In the genomic region with DNA sequence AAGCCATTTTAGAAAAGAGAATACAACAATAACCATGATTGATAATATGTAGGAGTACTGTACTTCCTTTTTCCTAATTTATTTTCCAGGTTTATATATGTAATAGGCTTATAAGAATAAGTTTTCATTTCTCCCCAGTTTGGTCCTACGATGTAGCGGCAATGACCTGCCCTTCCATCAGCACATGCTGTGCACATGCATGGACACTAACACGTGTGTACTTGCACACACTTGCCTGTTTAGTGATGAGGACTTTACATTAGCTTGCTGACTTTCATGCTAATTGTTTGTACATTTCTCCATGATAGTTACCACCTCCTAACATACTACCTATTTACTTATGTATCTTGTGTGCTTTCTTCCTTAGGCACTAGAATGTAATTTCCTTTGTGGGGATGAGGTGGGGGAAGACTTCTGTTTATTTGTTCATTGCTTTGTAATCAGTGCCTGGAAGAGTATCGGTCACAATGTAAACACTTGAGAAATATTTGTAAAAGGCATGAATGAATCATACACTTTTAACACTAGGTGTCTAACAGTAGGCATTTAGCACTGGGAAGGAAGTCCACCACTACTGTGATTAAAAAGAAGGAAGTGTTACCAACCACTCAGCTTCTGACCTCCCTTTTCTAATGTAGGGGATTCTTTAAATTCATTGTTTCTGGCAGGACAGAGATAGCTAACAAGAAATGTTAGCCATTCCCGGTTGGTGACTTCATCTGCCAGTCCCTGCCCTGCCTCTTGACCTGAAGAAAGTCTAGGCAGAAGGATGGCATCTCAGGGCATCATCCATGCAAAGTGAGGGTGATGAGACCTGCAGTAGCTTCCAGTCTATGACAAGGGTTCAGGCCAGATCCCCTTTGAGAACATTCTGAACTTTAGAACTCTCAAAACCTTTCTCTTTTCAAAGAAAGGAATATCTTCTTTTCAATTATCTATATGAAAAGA, we compare ENCODE assay signal across 1 cellular context.
TF ChIP-seq lines count a peak whose summit lies in the region.

No MANE protein-coding gene starts in this region.

TF ChIP-seq in HepG2, 621 proteins besides CTCF, POLR2A, EP300 and RAD21 (continued from another document and continues in another):
- TF ChIP-seq CBX2 (IDR thresholded peaks at IDR 0.05; ENCODE audit: low read depth, low read length): no peak
- TF ChIP-seq CBX2 (CRISPR knock-in tag; IDR thresholded peaks at IDR 0.05; ENCODE audit: low read depth): no peak
- no peak for TF ChIP-seq ZNF546 (CRISPR knock-in tag; conservative IDR thresholded peaks at IDR 0.05)
- no peak for TF ChIP-seq ZNF282 (IDR thresholded peaks at IDR 0.05; ENCODE audit: partially characterized antibody)
- no peak for TF ChIP-seq SKI (IDR thresholded peaks at IDR 0.05; ENCODE audit: partially characterized antibody)
- TF ChIP-seq ZBTB42 (CRISPR knock-in tag; IDR thresholded peaks at IDR 0.05): no peak
- TF ChIP-seq PLRG1 (conservative IDR thresholded peaks at IDR 0.05): no peak
- TF ChIP-seq CHD2 (IDR thresholded peaks at IDR 0.05; ENCODE audit: low read depth, low read length): no peak
- TF ChIP-seq REPIN1 (CRISPR knock-in tag; IDR thresholded peaks at IDR 0.05; ENCODE audit: borderline replicate concordance, low read depth): no peak
- TF ChIP-seq, protein P1, sequence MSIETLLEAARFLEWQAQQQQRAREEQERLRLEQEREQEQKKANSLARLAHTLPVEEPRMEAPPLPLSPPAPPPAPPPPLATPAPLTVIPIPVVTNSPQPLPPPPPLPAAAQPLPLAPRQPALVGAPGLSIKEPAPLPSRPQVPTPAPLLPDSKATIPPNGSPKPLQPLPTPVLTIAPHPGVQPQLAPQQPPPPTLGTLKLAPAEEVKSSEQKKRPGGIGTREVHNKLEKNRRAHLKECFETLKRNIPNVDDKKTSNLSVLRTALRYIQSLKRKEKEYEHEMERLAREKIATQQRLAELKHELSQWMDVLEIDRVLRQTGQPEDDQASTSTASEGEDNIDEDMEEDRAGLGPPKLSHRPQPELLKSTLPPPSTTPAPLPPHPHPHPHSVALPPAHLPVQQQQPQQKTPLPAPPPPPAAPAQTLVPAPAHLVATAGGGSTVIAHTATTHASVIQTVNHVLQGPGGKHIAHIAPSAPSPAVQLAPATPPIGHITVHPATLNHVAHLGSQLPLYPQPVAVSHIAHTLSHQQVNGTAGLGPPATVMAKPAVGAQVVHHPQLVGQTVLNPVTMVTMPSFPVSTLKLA (IDR thresholded peaks at IDR 0.05): peak; percentile 75
- TF ChIP-seq, protein P2, sequence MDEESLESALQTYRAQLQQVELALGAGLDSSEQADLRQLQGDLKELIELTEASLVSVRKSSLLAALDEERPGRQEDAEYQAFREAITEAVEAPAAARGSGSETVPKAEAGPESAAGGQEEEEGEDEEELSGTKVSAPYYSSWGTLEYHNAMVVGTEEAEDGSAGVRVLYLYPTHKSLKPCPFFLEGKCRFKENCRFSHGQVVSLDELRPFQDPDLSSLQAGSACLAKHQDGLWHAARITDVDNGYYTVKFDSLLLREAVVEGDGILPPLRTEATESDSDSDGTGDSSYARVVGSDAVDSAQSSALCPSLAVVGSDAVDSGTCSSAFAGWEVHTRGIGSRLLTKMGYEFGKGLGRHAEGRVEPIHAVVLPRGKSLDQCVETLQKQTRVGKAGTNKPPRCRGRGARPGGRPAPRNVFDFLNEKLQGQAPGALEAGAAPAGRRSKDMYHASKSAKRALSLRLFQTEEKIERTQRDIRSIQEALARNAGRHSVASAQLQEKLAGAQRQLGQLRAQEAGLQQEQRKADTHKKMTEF (CRISPR knock-in tag; IDR thresholded peaks at IDR 0.05): peak; percentile 49; the same call in 1 of the 2 replicates
- TF ChIP-seq, protein P3, sequence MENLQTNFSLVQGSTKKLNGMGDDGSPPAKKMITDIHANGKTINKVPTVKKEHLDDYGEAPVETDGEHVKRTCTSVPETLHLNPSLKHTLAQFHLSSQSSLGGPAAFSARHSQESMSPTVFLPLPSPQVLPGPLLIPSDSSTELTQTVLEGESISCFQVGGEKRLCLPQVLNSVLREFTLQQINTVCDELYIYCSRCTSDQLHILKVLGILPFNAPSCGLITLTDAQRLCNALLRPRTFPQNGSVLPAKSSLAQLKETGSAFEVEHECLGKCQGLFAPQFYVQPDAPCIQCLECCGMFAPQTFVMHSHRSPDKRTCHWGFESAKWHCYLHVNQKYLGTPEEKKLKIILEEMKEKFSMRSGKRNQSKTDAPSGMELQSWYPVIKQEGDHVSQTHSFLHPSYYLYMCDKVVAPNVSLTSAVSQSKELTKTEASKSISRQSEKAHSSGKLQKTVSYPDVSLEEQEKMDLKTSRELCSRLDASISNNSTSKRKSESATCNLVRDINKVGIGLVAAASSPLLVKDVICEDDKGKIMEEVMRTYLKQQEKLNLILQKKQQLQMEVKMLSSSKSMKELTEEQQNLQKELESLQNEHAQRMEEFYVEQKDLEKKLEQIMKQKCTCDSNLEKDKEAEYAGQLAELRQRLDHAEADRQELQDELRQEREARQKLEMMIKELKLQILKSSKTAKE (CRISPR knock-in tag; IDR thresholded peaks at IDR 0.05; ENCODE audit: borderline replicate concordance): no peak
- TF ChIP-seq TBX2 (CRISPR knock-in tag; IDR thresholded peaks at IDR 0.05; ENCODE audit: borderline replicate concordance): 0 out of 2 replicates have a peak, but pooled peaks have one; percentile 18
- TF ChIP-seq, protein P4, sequence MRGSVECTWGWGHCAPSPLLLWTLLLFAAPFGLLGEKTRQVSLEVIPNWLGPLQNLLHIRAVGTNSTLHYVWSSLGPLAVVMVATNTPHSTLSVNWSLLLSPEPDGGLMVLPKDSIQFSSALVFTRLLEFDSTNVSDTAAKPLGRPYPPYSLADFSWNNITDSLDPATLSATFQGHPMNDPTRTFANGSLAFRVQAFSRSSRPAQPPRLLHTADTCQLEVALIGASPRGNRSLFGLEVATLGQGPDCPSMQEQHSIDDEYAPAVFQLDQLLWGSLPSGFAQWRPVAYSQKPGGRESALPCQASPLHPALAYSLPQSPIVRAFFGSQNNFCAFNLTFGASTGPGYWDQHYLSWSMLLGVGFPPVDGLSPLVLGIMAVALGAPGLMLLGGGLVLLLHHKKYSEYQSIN (CRISPR knock-in tag; IDR thresholded peaks at IDR 0.05; ENCODE audit: borderline replicate concordance): no peak
- no peak for TF ChIP-seq HES4 (CRISPR knock-in tag; IDR thresholded peaks at IDR 0.05; ENCODE audit: borderline replicate concordance)
- TF ChIP-seq, protein P5, sequence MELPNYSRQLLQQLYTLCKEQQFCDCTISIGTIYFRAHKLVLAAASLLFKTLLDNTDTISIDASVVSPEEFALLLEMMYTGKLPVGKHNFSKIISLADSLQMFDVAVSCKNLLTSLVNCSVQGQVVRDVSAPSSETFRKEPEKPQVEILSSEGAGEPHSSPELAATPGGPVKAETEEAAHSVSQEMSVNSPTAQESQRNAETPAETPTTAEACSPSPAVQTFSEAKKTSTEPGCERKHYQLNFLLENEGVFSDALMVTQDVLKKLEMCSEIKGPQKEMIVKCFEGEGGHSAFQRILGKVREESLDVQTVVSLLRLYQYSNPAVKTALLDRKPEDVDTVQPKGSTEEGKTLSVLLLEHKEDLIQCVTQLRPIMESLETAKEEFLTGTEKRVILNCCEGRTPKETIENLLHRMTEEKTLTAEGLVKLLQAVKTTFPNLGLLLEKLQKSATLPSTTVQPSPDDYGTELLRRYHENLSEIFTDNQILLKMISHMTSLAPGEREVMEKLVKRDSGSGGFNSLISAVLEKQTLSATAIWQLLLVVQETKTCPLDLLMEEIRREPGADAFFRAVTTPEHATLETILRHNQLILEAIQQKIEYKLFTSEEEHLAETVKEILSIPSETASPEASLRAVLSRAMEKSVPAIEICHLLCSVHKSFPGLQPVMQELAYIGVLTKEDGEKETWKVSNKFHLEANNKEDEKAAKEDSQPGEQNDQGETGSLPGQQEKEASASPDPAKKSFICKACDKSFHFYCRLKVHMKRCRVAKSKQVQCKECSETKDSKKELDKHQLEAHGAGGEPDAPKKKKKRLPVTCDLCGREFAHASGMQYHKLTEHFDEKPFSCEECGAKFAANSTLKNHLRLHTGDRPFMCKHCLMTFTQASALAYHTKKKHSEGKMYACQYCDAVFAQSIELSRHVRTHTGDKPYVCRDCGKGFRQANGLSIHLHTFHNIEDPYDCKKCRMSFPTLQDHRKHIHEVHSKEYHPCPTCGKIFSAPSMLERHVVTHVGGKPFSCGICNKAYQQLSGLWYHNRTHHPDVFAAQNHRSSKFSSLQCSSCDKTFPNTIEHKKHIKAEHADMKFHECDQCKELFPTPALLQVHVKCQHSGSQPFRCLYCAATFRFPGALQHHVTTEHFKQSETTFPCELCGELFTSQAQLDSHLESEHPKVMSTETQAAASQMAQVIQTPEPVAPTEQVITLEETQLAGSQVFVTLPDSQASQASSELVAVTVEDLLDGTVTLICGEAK (IDR thresholded peaks at IDR 0.05): no peak
- TF ChIP-seq, protein P5 (CRISPR knock-in tag; IDR thresholded peaks at IDR 0.05): no peak
- TF ChIP-seq, protein P6, sequence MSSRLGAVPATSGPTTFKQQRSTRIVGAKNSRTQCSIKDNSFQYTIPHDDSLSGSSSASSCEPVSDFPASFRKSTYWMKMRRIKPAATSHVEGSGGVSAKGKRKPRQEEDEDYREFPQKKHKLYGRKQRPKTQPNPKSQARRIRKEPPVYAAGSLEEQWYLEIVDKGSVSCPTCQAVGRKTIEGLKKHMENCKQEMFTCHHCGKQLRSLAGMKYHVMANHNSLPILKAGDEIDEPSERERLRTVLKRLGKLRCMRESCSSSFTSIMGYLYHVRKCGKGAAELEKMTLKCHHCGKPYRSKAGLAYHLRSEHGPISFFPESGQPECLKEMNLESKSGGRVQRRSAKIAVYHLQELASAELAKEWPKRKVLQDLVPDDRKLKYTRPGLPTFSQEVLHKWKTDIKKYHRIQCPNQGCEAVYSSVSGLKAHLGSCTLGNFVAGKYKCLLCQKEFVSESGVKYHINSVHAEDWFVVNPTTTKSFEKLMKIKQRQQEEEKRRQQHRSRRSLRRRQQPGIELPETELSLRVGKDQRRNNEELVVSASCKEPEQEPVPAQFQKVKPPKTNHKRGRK (CRISPR knock-in tag; IDR thresholded peaks at IDR 0.05): no peak
- peak; percentile 82 for TF ChIP-seq HHEX (CRISPR knock-in tag; IDR thresholded peaks at IDR 0.05)
- peak; percentile 53; the same call in 1 of the 2 replicates for TF ChIP-seq BHLHE40 (IDR thresholded peaks at IDR 0.05; ENCODE audit: low read length)
- no peak for TF ChIP-seq ZNF335 (CRISPR knock-in tag; IDR thresholded peaks at IDR 0.05)
- TF ChIP-seq, protein P7, sequence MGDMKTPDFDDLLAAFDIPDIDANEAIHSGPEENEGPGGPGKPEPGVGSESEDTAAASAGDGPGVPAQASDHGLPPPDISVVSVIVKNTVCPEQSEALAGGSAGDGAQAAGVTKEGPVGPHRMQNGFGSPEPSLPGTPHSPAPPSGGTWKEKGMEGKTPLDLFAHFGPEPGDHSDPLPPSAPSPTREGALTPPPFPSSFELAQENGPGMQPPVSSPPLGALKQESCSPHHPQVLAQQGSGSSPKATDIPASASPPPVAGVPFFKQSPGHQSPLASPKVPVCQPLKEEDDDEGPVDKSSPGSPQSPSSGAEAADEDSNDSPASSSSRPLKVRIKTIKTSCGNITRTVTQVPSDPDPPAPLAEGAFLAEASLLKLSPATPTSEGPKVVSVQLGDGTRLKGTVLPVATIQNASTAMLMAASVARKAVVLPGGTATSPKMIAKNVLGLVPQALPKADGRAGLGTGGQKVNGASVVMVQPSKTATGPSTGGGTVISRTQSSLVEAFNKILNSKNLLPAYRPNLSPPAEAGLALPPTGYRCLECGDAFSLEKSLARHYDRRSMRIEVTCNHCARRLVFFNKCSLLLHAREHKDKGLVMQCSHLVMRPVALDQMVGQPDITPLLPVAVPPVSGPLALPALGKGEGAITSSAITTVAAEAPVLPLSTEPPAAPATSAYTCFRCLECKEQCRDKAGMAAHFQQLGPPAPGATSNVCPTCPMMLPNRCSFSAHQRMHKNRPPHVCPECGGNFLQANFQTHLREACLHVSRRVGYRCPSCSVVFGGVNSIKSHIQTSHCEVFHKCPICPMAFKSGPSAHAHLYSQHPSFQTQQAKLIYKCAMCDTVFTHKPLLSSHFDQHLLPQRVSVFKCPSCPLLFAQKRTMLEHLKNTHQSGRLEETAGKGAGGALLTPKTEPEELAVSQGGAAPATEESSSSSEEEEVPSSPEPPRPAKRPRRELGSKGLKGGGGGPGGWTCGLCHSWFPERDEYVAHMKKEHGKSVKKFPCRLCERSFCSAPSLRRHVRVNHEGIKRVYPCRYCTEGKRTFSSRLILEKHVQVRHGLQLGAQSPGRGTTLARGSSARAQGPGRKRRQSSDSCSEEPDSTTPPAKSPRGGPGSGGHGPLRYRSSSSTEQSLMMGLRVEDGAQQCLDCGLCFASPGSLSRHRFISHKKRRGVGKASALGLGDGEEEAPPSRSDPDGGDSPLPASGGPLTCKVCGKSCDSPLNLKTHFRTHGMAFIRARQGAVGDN (CRISPR knock-in tag; IDR thresholded peaks at IDR 0.05): no peak
